Comparison of ENCODE assay signal across 23 cellular contexts in the genomic region with DNA sequence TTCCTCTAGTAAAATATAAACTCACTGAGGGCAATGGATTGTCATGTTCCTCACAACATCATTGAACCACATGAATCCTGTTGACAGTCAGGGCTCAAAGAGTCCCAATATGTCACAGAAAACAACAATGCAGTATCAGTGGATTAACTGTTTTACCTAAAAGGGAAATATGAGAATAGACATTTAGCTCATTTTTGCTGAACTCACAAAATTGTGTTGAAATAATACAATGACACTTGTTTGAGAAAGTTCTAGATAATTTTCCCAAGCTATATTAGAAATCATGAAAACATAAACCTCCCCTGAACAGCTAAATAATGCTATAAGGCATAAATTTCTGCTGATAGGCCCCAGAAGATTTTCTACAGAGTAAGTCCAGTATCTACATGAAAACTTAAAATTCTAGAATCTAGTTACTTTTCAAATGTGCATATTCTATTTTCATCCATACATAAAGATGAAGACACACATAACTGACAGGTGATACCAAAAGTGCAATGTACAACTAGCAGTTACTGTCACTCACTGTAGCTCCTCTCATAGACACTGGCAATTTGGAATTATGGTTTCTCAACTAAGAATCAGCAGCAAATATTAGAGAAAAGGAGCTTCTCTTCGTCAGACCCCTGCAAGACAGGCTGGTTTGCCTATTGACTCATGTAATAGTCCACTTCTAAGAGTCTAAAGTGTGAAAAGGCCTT.
DNase-seq lines count a peak whose midpoint lies in the region; ATAC-seq, FAIRE-seq and TF ChIP-seq lines count a peak whose summit lies in the region.
"Had no signal": no experiment of that assay in that cellular context is flagged by ENCODE, and none has a peak within 500 bp of the region (broad histone marks: within the 10 kb centered on the region; RNA-seq: fewer than 3 reads in every experiment).

No MANE protein-coding gene starts in this region.

- H3K4ac ChIP-seq in IMR-90 (ENCODE audit: low read depth, low read length): no peak overlapping the region

- H3K4me1 ChIP-seq in HepG2 (ENCODE audit: insufficient read depth, low read length) (peaks cover 5% of the 10 kb centered on the region), right lobe of liver (no peaks in the 10 kb centered on the region), IMR-90 (ENCODE audit: control insufficient read depth, insufficient read depth, low read length) (peaks cover 8% of the 10 kb centered on the region)
- H3K4me1 ChIP-seq: BE2C, BLaER1 had no signal

- H3K4me3 ChIP-seq in HepG2 (replicated peaks in 1 of 3; ENCODE audit: insufficient read depth in 1 of 3, low read depth in 2 of 3, low read length in 3 of 3): no peak overlapping the region
- H3K4me3 ChIP-seq in right lobe of liver: no peak overlapping the region
- no peak overlapping the region for H3K4me3 ChIP-seq in IMR-90 (ENCODE audit: insufficient read depth, low read depth, low read length)
- H3K4me3 ChIP-seq: BLaER1, GM12878 had no signal

- no peak overlapping the region for H2BK120ac ChIP-seq in IMR-90 (ENCODE audit: low read depth, low read length)

- H4K91ac ChIP-seq in IMR-90 (ENCODE audit: insufficient read depth, low read depth, low read length): no peak overlapping the region

- H3K4me2 ChIP-seq in HepG2 (ENCODE audit: low read depth, low read length) (no peak overlapping the region), IMR-90 (ENCODE audit: low read depth, low read length) (no peak overlapping the region)
- H3K4me2 ChIP-seq: BLaER1 had no signal

- POLR2A ChIA-PET in HepG2 (lab: Yijun Ruan, JAX) (no interaction called here), IMR-90 (lab: Charles Lee; ENCODE audit: unreplicated experiment) (no interaction called here), RWPE1 (lab: Yijun Ruan, JAX; ENCODE audit: low non-redundant PET) (no interaction called here)

- in situ Hi-C loops in HepG2 (cut with HindIII; ENCODE audit: extremely low pct_ligation_motif_present, low pct_unique_long_range_greater_than_20kb): no loop called here
- in situ Hi-C loops in IMR-90 (cut with MboI; ENCODE audit: low sequenced_read_pairs): no loop called here

- H3K9ac ChIP-seq in HepG2 (ENCODE audit: insufficient read depth, low read depth, low read length): no peak overlapping the region
- H3K9ac ChIP-seq in IMR-90 (ENCODE audit: low read depth, low read length): no peak overlapping the region
- H3K9ac ChIP-seq: BLaER1 had no signal

- no peak overlapping the region for H3K23ac ChIP-seq in IMR-90 (ENCODE audit: low read depth, low read length)

- dilution Hi-C loops in IMR-90 (cut with HindIII; ENCODE audit: low sequenced_read_pairs, unreplicated experiment): no loop called here

- H3K9me1 ChIP-seq in IMR-90 (ENCODE audit: insufficient read depth, low read length): peaks cover 7% of the 10 kb centered on the region

- intact Hi-C loops in HepG2 (cut with micrococcal nuclease; ENCODE audit: unreplicated experiment): no loop called here
- intact Hi-C loops in right lobe of liver (cut with DNase I): no loop called here
- intact Hi-C loops in IMR-90 (cut with micrococcal nuclease): no loop called here

- BruUV-seq in HepG2 (replicated peaks; lab: Mats Ljungman, UMichigan): no TSS peak
- no TSS peak for BruUV-seq in IMR-90 (replicated peaks; lab: Mats Ljungman, UMichigan)

- peaks cover 13 to 30% of the 10 kb centered on the region in 2 experiments; a peak in 3 of 4 replicates for H3K79me1 ChIP-seq in IMR-90 (ENCODE audit: low read depth in 1 of 2, low read length in 2 of 2)

- TF ChIP-seq EP300 in HepG2 (IDR thresholded peaks at IDR 0.05; ENCODE audit: low read depth in 2 of 2, low read length in 2 of 2): no peak
- no peak for TF ChIP-seq EP300 in HepG2 (CRISPR knock-in tag; IDR thresholded peaks at IDR 0.05; ENCODE audit: borderline replicate concordance)

- H3K79me2 ChIP-seq in HepG2 (ENCODE audit: insufficient read depth, low read length): peaks cover 12% of the 10 kb centered on the region

- no peaks in the 10 kb centered on the region; the same call in 1 of the 2 replicates for H4K20me1 ChIP-seq in HepG2 (ENCODE audit: insufficient read depth, low read length)
- peaks cover 11% of the 10 kb centered on the region; the same call in 1 of the 2 replicates for H4K20me1 ChIP-seq in IMR-90 (ENCODE audit: insufficient read depth, low read length)
- H4K20me1 ChIP-seq: BLaER1 had no signal

- no peak overlapping the region; the same call in 1 of the 2 replicates for H2BK20ac ChIP-seq in IMR-90 (ENCODE audit: low read depth, low read length)

- no peak for TF ChIP-seq POLR2A in HepG2 (IDR thresholded peaks at IDR 0.05; ENCODE audit: insufficient read depth in 1 of 2, low read depth in 2 of 2, low read length in 2 of 2)
- TF ChIP-seq POLR2A in right lobe of liver (IDR thresholded peaks at IDR 0.05): no peak
- no peak for TF ChIP-seq POLR2A in IMR-90 (IDR thresholded peaks at IDR 0.05; ENCODE audit: low read depth, low read length)

- H2AFZ ChIP-seq in HepG2 (ENCODE audit: low read length) (no peak overlapping the region), IMR-90 (replicated peaks; ENCODE audit: low read length, poor library complexity) (no peak overlapping the region)

- no peak overlapping the region for H2AK5ac ChIP-seq in IMR-90 (ENCODE audit: low read depth, low read length)

- H3K36me3 ChIP-seq in HepG2 (replicated peaks in 1 of 2; ENCODE audit: control insufficient read depth in 1 of 2, insufficient read depth in 2 of 2, low read length in 2 of 2) (no peaks in the 10 kb centered on the region), right lobe of liver (no peaks in the 10 kb centered on the region), IMR-90 (ENCODE audit: control insufficient read depth, insufficient read depth, low read length) (0 out of 2 replicates have a peak, but pooled peaks cover 3% of the 10 kb centered on the region)
- H3K36me3 ChIP-seq: BE2C, BLaER1 had no signal

- DNase-seq in HepG2 (ENCODE audit: low spot score) (no peak), right lobe of liver (no peak), IMR-90 (no peak), RWPE1 (ENCODE audit: low spot score) (no peak)
- DNase-seq: ACHN; BE2C; C1 segment of cervical spinal cord; CD4-positive, alpha-beta memory T cell; CD4-positive, CD25-positive, alpha-beta regulatory T cell; CD8-positive, alpha-beta memory T cell; COR-L47; DMS 273 treated with DMSO at 0.1 percent for 48 hours; DMS153; DMS53; DMS79; DND-41; EL; GDM1 had no signal

- TF ChIP-seq CTCF in HepG2 (CRISPR knock-in tag; IDR thresholded peaks at IDR 0.05): no peak
- no peak for TF ChIP-seq CTCF in right lobe of liver (IDR thresholded peaks at IDR 0.05)
- TF ChIP-seq CTCF in IMR-90 (conservative IDR thresholded peaks at IDR 0.05; ENCODE audit: low read depth, low read length): no peak
- no peak for TF ChIP-seq CTCF in RWPE1 (conservative IDR thresholded peaks at IDR 0.05; ENCODE audit: low read depth)

- H2AK9ac ChIP-seq in IMR-90 (replicated peaks; ENCODE audit: low read depth, low read length, poor library complexity): no peak overlapping the region

- H2BK5ac ChIP-seq in IMR-90 (ENCODE audit: low read depth, low read length, poor library complexity, severe bottlenecking): no peak overlapping the region

- ATAC-seq in HepG2 (no peak), right lobe of liver (no peak), IMR-90 (ENCODE audit: low read depth) (no peak), GM18858 (IDR thresholded peaks at IDR 0.05; ENCODE audit: unreplicated experiment) (no peak)

- H3K56ac ChIP-seq in IMR-90 (ENCODE audit: extremely low read depth, insufficient read depth, low read length): no peak overlapping the region

- TF ChIP-seq RAD21 in HepG2 (CRISPR knock-in tag; IDR thresholded peaks at IDR 0.05) (no peak), IMR-90 (IDR thresholded peaks at IDR 0.05; ENCODE audit: low read length) (no peak)

- no peaks in the 10 kb centered on the region for H3K9me3 ChIP-seq in HepG2 (ENCODE audit: low read length)
- no peaks in the 10 kb centered on the region for H3K9me3 ChIP-seq in right lobe of liver
- H3K9me3 ChIP-seq in IMR-90 (ENCODE audit: control insufficient read depth, insufficient read depth, low read length): no peaks in the 10 kb centered on the region
- H3K9me3 ChIP-seq: BE2C, BLaER1 had no signal

- H2BK15ac ChIP-seq in IMR-90 (ENCODE audit: low read depth, low read length): no peak overlapping the region

- WGBS in HepG2 (ENCODE audit: low lambda C conversion rate): 96% methylated on average over 1 of the region's 1 CpG
- 100% methylated on average over 1 of the region's 1 CpG for WGBS in right lobe of liver (ENCODE audit: insufficient coverage, low coverage, low lambda C conversion rate, missing lambda C conversion rate)
- no CpG with 5 or more reads among the region's 1 CpG for WGBS in IMR-90 (ENCODE audit: extremely low coverage in 2 of 2, insufficient read length in 1 of 2), 2 experiments

- no peak overlapping the region for H3K27ac ChIP-seq in HepG2 (ENCODE audit: extremely low read length, insufficient read depth, low read length)
- H3K27ac ChIP-seq in right lobe of liver: no peak overlapping the region
- H3K27ac ChIP-seq in IMR-90 (ENCODE audit: insufficient read depth, low read length): no peak overlapping the region
- H3K27ac ChIP-seq in RWPE1: no peak overlapping the region
- H3K27ac ChIP-seq: 22Rv1, BLaER1 had no signal

- H3K27me3 ChIP-seq in HepG2 (ENCODE audit: control insufficient read depth in 1 of 2, insufficient read depth in 2 of 2, low read length in 2 of 2): no peaks in the 10 kb centered on the region
- H3K27me3 ChIP-seq in right lobe of liver: no peaks in the 10 kb centered on the region
- no peaks in the 10 kb centered on the region for H3K27me3 ChIP-seq in IMR-90 (ENCODE audit: control insufficient read depth, insufficient read depth, low read length)
- H3K27me3 ChIP-seq: BE2C, BLaER1 had no signal

- peak overlapping the region; percentile 81; the same call in 1 of the 2 replicates for H4K5ac ChIP-seq in IMR-90 (ENCODE audit: low read depth, low read length)

- H4K8ac ChIP-seq in IMR-90 (ENCODE audit: low read depth in 2 of 2, low read length in 2 of 2): no peak overlapping the region

- CTCF ChIA-PET in HepG2 (lab: Yijun Ruan, JAX; ENCODE audit: low intra/inter-chr PET ratio, low total read pairs): no interaction called here
- CTCF ChIA-PET in IMR-90 (lab: Yijun Ruan, JAX): interaction anchor here (0.6 to 1.0 kb wide), 2 partner anchors 43 to 266 kb away, joined by 3 read pairs; no protein-coding TSS in a partner anchor
- CTCF ChIA-PET in RWPE1 (lab: Yijun Ruan, JAX): interaction anchor here (0.6 kb wide), 1 partner anchor 243 kb away, joined by 4 read pairs; no protein-coding TSS in a partner anchor

- no peak overlapping the region; the same call in 1 of the 2 replicates for H3K18ac ChIP-seq in IMR-90 (ENCODE audit: low read depth, low read length)

- FAIRE-seq in HepG2 (lab: Jason Lieb, UNC): no peak
- FAIRE-seq: GM12878, GM12892 had no signal

- no peak overlapping the region for H3K14ac ChIP-seq in IMR-90 (replicated peaks; ENCODE audit: low read depth, low read length)

TF ChIP-seq in HepG2, 621 proteins besides CTCF, POLR2A, EP300 and RAD21 (continues in another document):
- TF ChIP-seq ZNF253 (CRISPR knock-in tag; IDR thresholded peaks at IDR 0.05; ENCODE audit: borderline replicate concordance) (no peak), MAFF (IDR thresholded peaks at IDR 0.05; ENCODE audit: low read depth, low read length) (peak; percentile 54; the same call in 1 of the 2 replicates)

TF ChIP-seq in IMR-90, 13 proteins besides CTCF, POLR2A, EP300 and RAD21 (continues in another document):
- TF ChIP-seq CEBPB (IDR thresholded peaks at IDR 0.05; ENCODE audit: low read depth, low read length) (no peak), RFX5 (IDR thresholded peaks at IDR 0.05; ENCODE audit: low read depth, low read length) (no peak)
